In the genomic region with DNA sequence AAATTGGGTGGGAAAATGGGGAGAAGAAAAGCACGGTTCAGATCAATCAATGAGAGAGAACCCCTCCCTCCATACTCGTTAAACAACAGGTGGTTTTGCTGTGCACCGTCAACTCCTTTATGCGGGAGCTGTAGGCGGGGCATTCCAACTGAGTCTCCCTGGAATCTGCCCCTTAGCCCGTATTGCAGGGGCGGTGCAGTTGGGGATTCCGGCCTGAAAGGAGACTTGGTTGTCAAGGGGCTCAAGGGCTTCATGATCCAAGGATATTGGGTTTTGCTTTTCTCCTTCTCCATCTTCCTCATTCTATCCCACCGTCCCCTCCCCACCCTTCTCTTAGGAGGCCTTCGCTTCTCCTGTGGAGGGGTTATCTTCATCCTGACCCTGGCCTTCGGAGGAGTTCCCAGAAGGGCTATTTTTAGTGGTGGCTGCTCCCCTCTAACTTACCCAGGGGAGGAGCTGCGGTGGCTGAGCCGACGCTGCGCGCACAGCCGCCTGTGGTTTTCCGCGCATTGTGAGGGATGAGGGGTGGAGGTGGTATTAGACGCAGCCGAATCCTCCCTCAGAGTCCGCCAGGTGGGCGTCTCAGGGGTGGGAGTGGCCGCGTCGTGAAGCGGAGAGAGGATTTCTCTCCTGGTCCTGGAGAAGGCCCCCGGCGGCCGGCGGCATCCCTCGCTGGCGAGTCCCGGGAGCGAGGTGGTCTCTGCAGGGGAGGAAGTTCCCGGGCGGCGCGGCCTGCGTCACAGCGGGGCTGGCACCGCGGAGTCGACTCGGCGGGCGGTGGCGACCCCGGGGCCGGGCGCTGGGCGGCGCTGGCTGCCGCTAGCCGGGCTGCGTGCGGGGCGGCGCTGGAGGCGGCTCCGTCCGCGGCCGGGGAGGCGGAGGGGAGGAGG, we compare ENCODE assay signal across 1 cellular context.
A peak's percentile ranks its signal among the peaks of the same experiment; 100 is the strongest.
TF ChIP-seq lines count a peak whose summit lies in the region.

No MANE protein-coding gene starts in this region.

TF ChIP-seq in HEK293, 187 proteins besides CTCF, POLR2A, EP300 and RAD21 (continued from another document):
- TF ChIP-seq PRDM2 (tag by site-specific recombination; IDR thresholded peaks at IDR 0.05; ENCODE audit: borderline replicate concordance): no peak
- 0 out of 2 replicates have a peak, but pooled peaks have one; percentile 28 for TF ChIP-seq ZNF596 (tag by site-specific recombination; IDR thresholded peaks at IDR 0.05)
- peak; percentile 98 for TF ChIP-seq SCRT2 (tag by site-specific recombination; IDR thresholded peaks at IDR 0.05)
- TF ChIP-seq HIC1 (tag by site-specific recombination; IDR thresholded peaks at IDR 0.05): 0 out of 2 replicates have a peak, but pooled peaks have one; percentile 43
- TF ChIP-seq ZNF513 (tag by site-specific recombination; IDR thresholded peaks at IDR 0.05): 0 out of 2 replicates have a peak, but pooled peaks have one; percentile 11
